Comparison of ENCODE assay signal across 8 cellular contexts in the genomic region with DNA sequence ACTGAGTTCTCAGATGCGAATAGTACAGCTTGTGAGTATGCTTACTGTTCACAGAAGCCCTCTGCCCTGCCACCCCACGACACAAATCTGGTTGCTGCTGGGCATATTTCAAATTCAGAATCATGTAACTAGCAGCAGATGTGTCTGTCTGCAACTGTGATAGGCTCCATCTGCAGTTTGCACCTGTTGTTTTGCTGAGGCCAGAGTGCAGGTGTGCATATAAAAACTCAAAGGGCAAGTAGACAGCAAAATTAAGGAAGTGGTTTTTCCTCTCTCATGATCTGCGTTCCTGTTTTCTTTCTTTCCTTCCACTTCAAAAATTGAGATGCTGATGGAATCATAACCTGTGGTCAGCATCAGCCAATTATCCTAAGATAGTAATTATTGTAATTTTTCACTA.
DNase-seq lines count a peak whose midpoint lies in the region; ATAC-seq, FAIRE-seq and TF ChIP-seq lines count a peak whose summit lies in the region.

No MANE protein-coding gene starts in this region.

- H3K9me3 ChIP-seq in BLaER1 (no peaks in the 10 kb centered on the region), hepatocyte (ENCODE audit: low read depth) (no peaks in the 10 kb centered on the region)

- H3K79me2 ChIP-seq in hepatocyte, result no peaks in the 10 kb centered on the region

- peak overlapping the region; percentile 46 for H3K4me2 ChIP-seq in BLaER1
- H3K4me2 ChIP-seq in hepatocyte, result no peak overlapping the region

- H4K20me1 ChIP-seq in BLaER1 (no peaks in the 10 kb centered on the region), hepatocyte (ENCODE audit: insufficient read depth, poor library complexity, severe bottlenecking) (no peaks in the 10 kb centered on the region)

- H3K27ac ChIP-seq in BLaER1 (no peak overlapping the region), hepatocyte (no peak overlapping the region)

- no peaks in the 10 kb centered on the region for H3K9me2 ChIP-seq in hepatocyte (replicated peaks; ENCODE audit: insufficient read depth)

- no peak overlapping the region for H3K9ac ChIP-seq in BLaER1

- no peak overlapping the region for H3K4me3 ChIP-seq in BLaER1
- H3K4me3 ChIP-seq in hepatocyte, result no peak overlapping the region

- no peak for FAIRE-seq in RCC 7860 (lab: Jason Lieb, UNC)

- H3K36me3 ChIP-seq in BLaER1 (no peaks in the 10 kb centered on the region), hepatocyte (replicated peaks; ENCODE audit: insufficient read depth, low read depth) (no peaks in the 10 kb centered on the region)

- H3K4me1 ChIP-seq in BLaER1 (peaks cover 14% of the 10 kb centered on the region), hepatocyte (ENCODE audit: insufficient read depth) (no peaks in the 10 kb centered on the region)

- no peak for TF ChIP-seq CTCF in hepatocyte (IDR thresholded peaks at IDR 0.05; ENCODE audit: poor library complexity)

- H2AFZ ChIP-seq in hepatocyte, result no peak overlapping the region

- ATAC-seq in GM19452 (IDR thresholded peaks at IDR 0.05; ENCODE audit: unreplicated experiment) (peak; percentile 70), HG03159 (IDR thresholded peaks at IDR 0.05; ENCODE audit: unreplicated experiment) (peak; percentile 85)

- H3K27me3 ChIP-seq in BLaER1 (no peaks in the 10 kb centered on the region), hepatocyte (no peaks in the 10 kb centered on the region)

- DNase-seq in NCI-H510A (lab: John Stamatoyannopoulos, UW) (peak; percentile 61), hepatocyte (ENCODE audit: low spot score) (no peak), RCC 7860 (ENCODE audit: low spot score) (no peak), amygdala (lab: John Stamatoyannopoulos, UW) (no peak)
- DNase-seq in activated CD4-positive, alpha-beta T cell treated with anti-CD3 and anti-CD28 coated beads, Interleukin-2, amount 50 U/mL, for 4 hours, result no peak

- 77% methylated on average over 3 of the region's 3 CpGs for WGBS in hepatocyte (ENCODE audit: low lambda C conversion rate, missing lambda C conversion rate)
